23 cellular contexts compared by ENCODE assay signal in genomic region chr15:48888836-48889235, GRCh38. TPM values are rescaled to one million over a fixed set of nuclear protein-coding genes. Genes with fewer than 3 reads are reported as not detected.
A peak's percentile ranks its signal among the peaks of the same experiment; 100 is the strongest.
DNase-seq lines count a peak whose midpoint lies in the region; ATAC-seq and TF ChIP-seq lines count a peak whose summit lies in the region.
"Had no signal": no experiment of that assay in that cellular context is flagged by ENCODE, and none has a peak within 500 bp of the region (broad histone marks: within the 10 kb centered on the region; RNA-seq: fewer than 3 reads in every experiment).

No MANE protein-coding gene starts in this region.

- H3K79me2 ChIP-seq in ACC112 (ENCODE audit: control insufficient read depth, insufficient read depth, low read length, unreplicated experiment) = no peaks in the 10 kb centered on the region

- POLR2A ChIA-PET in CD4-positive, alpha-beta T cell (lab: Charles Lee) = interaction anchor here (1.4 kb wide), 1 partner anchor 11 kb away, joined by 4 read pairs; the partner anchor contains the start of gene EID1

- no peak for TF ChIP-seq CTCF in RWPE2 (IDR thresholded peaks at IDR 0.05; ENCODE audit: poor library complexity, severe bottlenecking)
- no peak for TF ChIP-seq CTCF in CD4-positive, alpha-beta T cell (IDR thresholded peaks at IDR 0.05)
- TF ChIP-seq CTCF in prostate gland (IDR thresholded peaks at IDR 0.05) = no peak

- no peaks in the 10 kb centered on the region for H3K9me3 ChIP-seq in RWPE2 (ENCODE audit: severe bottlenecking)
- no peaks in the 10 kb centered on the region for H3K9me3 ChIP-seq in CD4-positive, alpha-beta T cell (ENCODE audit: control insufficient read depth, low read length)
- no peaks in the 10 kb centered on the region for H3K9me3 ChIP-seq in prostate gland
- H3K9me3 ChIP-seq: colonic mucosa, gastroesophageal sphincter, left lung, spleen had no signal

- H3K4me3 ChIP-seq in ACC112 (ENCODE audit: low read depth, low read length) = peak overlapping the region; percentile 9; the same call in 1 of the 2 replicates
- H3K4me3 ChIP-seq in RWPE2 (ENCODE audit: severe bottlenecking) = no peak overlapping the region
- no peak overlapping the region for H3K4me3 ChIP-seq in rectal smooth muscle tissue (ENCODE audit: low read length)
- no peak overlapping the region for H3K4me3 ChIP-seq in prostate gland
- H3K4me3 ChIP-seq: colonic mucosa, gastroesophageal sphincter, left lung, PC-9, SK-N-MC, spleen had no signal

- CTCF ChIA-PET in CD4-positive, alpha-beta T cell (lab: Charles Lee) = interaction anchor here (0.7 kb wide), 1 partner anchor 69 kb away, joined by 3 read pairs; no protein-coding TSS in a partner anchor

- no peak for TF ChIP-seq POLR2A in prostate gland (IDR thresholded peaks at IDR 0.05)

- H3K36me3 ChIP-seq in ACC112 (ENCODE audit: insufficient read depth, low read length) = no peaks in the 10 kb centered on the region
- H3K36me3 ChIP-seq in RWPE2 (ENCODE audit: low read depth) = no peaks in the 10 kb centered on the region
- no peaks in the 10 kb centered on the region for H3K36me3 ChIP-seq in rectal smooth muscle tissue (ENCODE audit: control insufficient read depth, insufficient read depth, low read length)
- no peaks in the 10 kb centered on the region for H3K36me3 ChIP-seq in prostate gland
- H3K36me3 ChIP-seq: colonic mucosa, gastroesophageal sphincter, left lung, spleen had no signal

- 57% methylated on average over 1 of the region's 1 CpG for WGBS in prostate gland

- intact Hi-C loops in CD4-positive, alpha-beta T cell (cut with DNase I, micrococcal nuclease) = no loop called here
- intact Hi-C loops in prostate gland (cut with DNase I) = no loop called here

- H3K36me3 Mint-ChIP-seq in CD4-positive, alpha-beta T cell (ENCODE audit: low read depth) = no peaks in the 10 kb centered on the region

- peaks cover 41% of the 10 kb centered on the region for H3K27me3 Mint-ChIP-seq in CD4-positive, alpha-beta T cell

- H3K4me1 Mint-ChIP-seq in CD4-positive, alpha-beta T cell (ENCODE audit: low read depth) = no peaks in the 10 kb centered on the region

- H3K9me3 Mint-ChIP-seq in CD4-positive, alpha-beta T cell = no peaks in the 10 kb centered on the region

- ATAC-seq in RWPE2 (ENCODE audit: low read depth) = peak; percentile 30; the same call in 1 of the 3 replicates
- ATAC-seq in CD4-positive, alpha-beta T cell (ENCODE audit: poor library complexity) = no peak

- DNase-seq in RWPE2 (ENCODE audit: low spot score) (no peak), fibroblast of gingiva (ENCODE audit: low read depth) (peak; percentile 14), iPS-NIHi11 (ENCODE audit: low spot score) (no peak), prostate gland (ENCODE audit: low spot score) (no peak), NCI-H2171 treated with DMSO at 0.1 percent for 48 hours (lab: John Stamatoyannopoulos, UW) (no peak)
- no peak for DNase-seq in CD4-positive, alpha-beta T cell
- DNase-seq: activated CD4-positive, alpha-beta T cell treated with anti-CD3 and anti-CD28 coated beads for 1 hour; activated naive CD4-positive, alpha-beta T cell; anterior cingulate cortex; colonic mucosa; DMS153; left lung; NCI-H1417 treated with DMSO at 0.1 percent for 48 hours; NCI-H2171; NCI-H774; PC-9; spleen; substantia nigra; T1000 had no signal

- H3K4me1 ChIP-seq in ACC112 (ENCODE audit: control insufficient read depth, insufficient read depth, low read length, unreplicated experiment) = peaks cover 17% of the 10 kb centered on the region
- H3K4me1 ChIP-seq in RWPE2 (ENCODE audit: insufficient read depth, poor library complexity, severe bottlenecking) = peaks cover 15% of the 10 kb centered on the region
- no peaks in the 10 kb centered on the region for H3K4me1 ChIP-seq in rectal smooth muscle tissue (ENCODE audit: control insufficient read depth, insufficient read depth, low read length)
- H3K4me1 ChIP-seq in prostate gland (replicated peaks) = no peaks in the 10 kb centered on the region
- H3K4me1 ChIP-seq: colonic mucosa, gastroesophageal sphincter, left lung, spleen had no signal

- H3K27me3 ChIP-seq in ACC112 (ENCODE audit: insufficient read depth, low read length) (no peaks in the 10 kb centered on the region), RWPE2 (ENCODE audit: insufficient read depth, poor library complexity, severe bottlenecking) (no peaks in the 10 kb centered on the region), rectal smooth muscle tissue (ENCODE audit: control insufficient read depth, insufficient read depth, low read length) (no peaks in the 10 kb centered on the region), prostate gland (replicated peaks; ENCODE audit: insufficient read depth) (no peaks in the 10 kb centered on the region)
- H3K27me3 ChIP-seq in CD4-positive, alpha-beta T cell (ENCODE audit: control insufficient read depth, insufficient read depth, low read length) = peaks cover 4% of the 10 kb centered on the region
- H3K27me3 ChIP-seq: colonic mucosa, gastroesophageal sphincter, left lung had no signal

- H3K9ac ChIP-seq in rectal smooth muscle tissue (ENCODE audit: low read length) = no peak overlapping the region

- peak overlapping the region; percentile 65 for H3K27ac ChIP-seq in ACC112 (ENCODE audit: low read depth, low read length)
- no peak overlapping the region for H3K27ac ChIP-seq in RWPE2 (ENCODE audit: poor library complexity, severe bottlenecking)
- H3K27ac ChIP-seq in rectal smooth muscle tissue (ENCODE audit: low read depth, low read length) = peak overlapping the region; percentile 40
- no peak overlapping the region for H3K27ac ChIP-seq in CD4-positive, alpha-beta T cell (ENCODE audit: low read depth, low read length)
- no peak overlapping the region for H3K27ac ChIP-seq in prostate gland
- H3K27ac ChIP-seq: colonic mucosa, left lung, PC-9, SK-N-MC, spleen had no signal

- H3K27ac Mint-ChIP-seq in CD4-positive, alpha-beta T cell = no peak overlapping the region

- no peak overlapping the region for H2AFZ ChIP-seq in ACC112 (ENCODE audit: low read length, unreplicated experiment)
- H2AFZ ChIP-seq: PC-9 had no signal

- H3K4me3 Mint-ChIP-seq in CD4-positive, alpha-beta T cell = no peak overlapping the region

RNA-seq across cellular contexts. Expression of gene EID1, which starts 10.9 kb away (rescaled TPM):
- total RNA-seq in CD4-positive, alpha-beta T cell = 10 to 100 TPM; 41.0 to 45.3 TPM
- total RNA-seq in prostate gland = 100 to 1,000 TPM; 199 to 226 TPM

Comparison
In these comparisons a context has a peak if more than half of its experiments do, and no peak if none do; other contexts are left out.
1. H3K27ac ChIP-seq: peak in ACC112 (single experiment) and rectal smooth muscle tissue (single experiment); none in RWPE2 (single experiment), CD4-positive, alpha-beta T cell (single experiment) and prostate gland (0 of 2).
2. RNA of gene EID1, which starts 10.9 kb away (total RNA-seq): 199 to 226 TPM in prostate gland; 41.0 to 45.3 TPM in CD4-positive, alpha-beta T cell; every median in the first group is over 4 times any median in the second.